Comparison of ENCODE assay signal across 17 cellular contexts in the genomic region with DNA sequence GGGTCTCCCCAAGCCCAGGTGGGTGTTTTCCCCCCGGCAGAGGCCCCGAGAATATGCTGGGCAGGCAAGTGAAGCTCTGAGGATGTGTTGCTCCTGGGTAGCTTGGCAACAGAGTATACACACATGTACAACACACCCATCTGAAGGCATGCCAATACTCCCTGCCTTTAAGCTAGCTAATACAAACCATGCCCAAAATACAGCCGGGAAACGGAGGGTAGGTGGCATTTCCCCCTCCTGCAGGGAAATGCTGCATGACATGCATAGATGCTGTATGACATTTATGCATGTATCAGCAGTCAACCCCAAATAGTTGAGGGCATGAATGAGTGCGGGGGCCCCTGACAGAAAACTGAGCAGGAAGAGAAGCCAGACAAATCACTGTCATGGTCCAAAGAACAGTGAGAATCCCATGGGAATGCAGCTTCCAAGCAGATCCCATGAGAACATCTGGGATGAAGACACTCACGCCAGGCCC.
DNase-seq lines count a peak whose midpoint lies in the region; ATAC-seq and TF ChIP-seq lines count a peak whose summit lies in the region.
"Had no signal": no experiment of that assay in that cellular context is flagged by ENCODE, and none has a peak within 500 bp of the region (broad histone marks: within the 10 kb centered on the region; RNA-seq: fewer than 3 reads in every experiment).

No MANE protein-coding gene starts in this region.

- no peak for TF ChIP-seq CTCF in heart left ventricle (IDR thresholded peaks at IDR 0.05)
- no peak for TF ChIP-seq CTCF in omental fat pad (IDR thresholded peaks at IDR 0.05)

- no peak overlapping the region for H3K4me3 ChIP-seq in heart left ventricle
- no peak overlapping the region for H3K4me3 ChIP-seq in aorta (ENCODE audit: low read length in 2 of 2)
- H3K4me3 ChIP-seq: right lobe of liver had no signal

- H3K27ac ChIP-seq in heart left ventricle (peak overlapping the region; percentile 2 to 85 (median 64)), aorta (ENCODE audit: low read depth in 1 of 2, low read length in 2 of 2) (no peak overlapping the region)
- H3K27ac ChIP-seq: 22Rv1, right lobe of liver had no signal

- no peak for TF ChIP-seq POLR2A in heart left ventricle (IDR thresholded peaks at IDR 0.05)

- DNase-seq in DMS 273 (lab: John Stamatoyannopoulos, UW; ENCODE audit: unreplicated experiment) (peak; percentile 14), DMS 273 treated with DMSO at 0.1 percent for 48 hours (lab: John Stamatoyannopoulos, UW) (no peak), heart left ventricle (peak in 4 of 5 donors; percentile 35 to 57 (median 46)), omental fat pad (ENCODE audit: low spot score) (no peak), aorta (peak; percentile 66 to 76), NCI-H2029 treated with DMSO at 0.1 percent for 48 hours (lab: John Stamatoyannopoulos, UW) (no peak)
- no peak for DNase-seq in central memory CD4-positive, alpha-beta T cell
- DNase-seq: activated CD4-positive, alpha-beta T cell treated with anti-CD3 and anti-CD28 coated beads, Interleukin-2, amount 50 U/mL, for 1 hour; KBM-7; NCI-H1417 treated with DMSO at 0.1 percent for 48 hours; NCI-H524 treated with DMSO at 0.1 percent for 48 hours; right lobe of liver; substantia nigra; T-helper 2 cell had no signal

- H3K4me1 ChIP-seq in heart left ventricle (peaks cover 0 to 70% (median 27%) of the 10 kb centered on the region in 12 donors), aorta (ENCODE audit: control insufficient read depth in 1 of 2, insufficient read depth in 2 of 2, low read length in 2 of 2) (no peaks in the 10 kb centered on the region)

- H3K36me3 ChIP-seq in heart left ventricle: no peaks in the 10 kb centered on the region
- H3K36me3 ChIP-seq in aorta (ENCODE audit: control insufficient read depth in 1 of 2, insufficient read depth in 2 of 2, low read length in 1 of 2): no peaks in the 10 kb centered on the region
- H3K36me3 ChIP-seq: right lobe of liver had no signal

- H3K9me3 ChIP-seq in heart left ventricle (no peaks in the 10 kb centered on the region), aorta (ENCODE audit: control insufficient read depth, low read length) (no peaks in the 10 kb centered on the region)
- H3K9me3 ChIP-seq: right lobe of liver had no signal

- H3K27me3 ChIP-seq in heart left ventricle: no peaks in the 10 kb centered on the region
- no peaks in the 10 kb centered on the region for H3K27me3 ChIP-seq in aorta (ENCODE audit: control insufficient read depth in 1 of 2, insufficient read depth in 2 of 2, low read length in 1 of 2)
- H3K27me3 ChIP-seq: right lobe of liver had no signal

- ATAC-seq in heart left ventricle (peak; percentile 48 to 71 (median 64)), omental fat pad (ENCODE audit: low FRiP score) (peak; percentile 65), aorta (ENCODE audit: low FRiP score) (peak; percentile 81), HG02610 (IDR thresholded peaks at IDR 0.05; ENCODE audit: unreplicated experiment) (no peak)
- ATAC-seq: Panc1, right lobe of liver had no signal

- WGBS in heart left ventricle, 4 donors: 32 to 50% (median 43%) methylated on average over 6 of the region's 6 CpGs
- WGBS in aorta, 2 donors: 28 to 38% methylated on average over 6 of the region's 6 CpGs

- intact Hi-C loops in heart left ventricle (cut with DNase I): loop anchor here in 1 of 10 donors (5.0 to 10.0 kb wide), 2 partner anchors 63 to 311 kb away; no protein-coding TSS in a partner anchor
- intact Hi-C loops in aorta (cut with DNase I): loop anchor here in 1 of 2 donors (10.0 kb wide), 1 partner anchor 619 kb away; no protein-coding TSS in a partner anchor

Comparison
In these comparisons a context has a peak if more than half of its experiments do, and no peak if none do; other contexts are left out.
1. DNase-seq: peak in DMS 273 (single experiment), heart left ventricle (4 of 5) and aorta (2 of 2); none in DMS 273 treated with DMSO at 0.1 percent for 48 hours (single experiment), omental fat pad (single experiment), NCI-H2029 treated with DMSO at 0.1 percent for 48 hours (single experiment) and central memory CD4-positive, alpha-beta T cell (single experiment).
2. H3K27ac ChIP-seq: peak in heart left ventricle (12 of 12); none in aorta (0 of 2).